In genomic region chr18:49491857-49492693, GRCh38 we compare ENCODE assay signal across 1 cellular context.
TF ChIP-seq lines count a peak whose summit lies in the region.

TSS of gene RPL17 (minus strand) at chr18:49492465.

TF ChIP-seq in HepG2, 621 proteins besides CTCF, POLR2A, EP300 and RAD21 (continued from another document and continues in another):
- TF ChIP-seq KDM3A (CRISPR knock-in tag; IDR thresholded peaks at IDR 0.05; ENCODE audit: low read depth) = no peak; the same call in 1 of the 2 replicates
- TF ChIP-seq, protein P1, sequence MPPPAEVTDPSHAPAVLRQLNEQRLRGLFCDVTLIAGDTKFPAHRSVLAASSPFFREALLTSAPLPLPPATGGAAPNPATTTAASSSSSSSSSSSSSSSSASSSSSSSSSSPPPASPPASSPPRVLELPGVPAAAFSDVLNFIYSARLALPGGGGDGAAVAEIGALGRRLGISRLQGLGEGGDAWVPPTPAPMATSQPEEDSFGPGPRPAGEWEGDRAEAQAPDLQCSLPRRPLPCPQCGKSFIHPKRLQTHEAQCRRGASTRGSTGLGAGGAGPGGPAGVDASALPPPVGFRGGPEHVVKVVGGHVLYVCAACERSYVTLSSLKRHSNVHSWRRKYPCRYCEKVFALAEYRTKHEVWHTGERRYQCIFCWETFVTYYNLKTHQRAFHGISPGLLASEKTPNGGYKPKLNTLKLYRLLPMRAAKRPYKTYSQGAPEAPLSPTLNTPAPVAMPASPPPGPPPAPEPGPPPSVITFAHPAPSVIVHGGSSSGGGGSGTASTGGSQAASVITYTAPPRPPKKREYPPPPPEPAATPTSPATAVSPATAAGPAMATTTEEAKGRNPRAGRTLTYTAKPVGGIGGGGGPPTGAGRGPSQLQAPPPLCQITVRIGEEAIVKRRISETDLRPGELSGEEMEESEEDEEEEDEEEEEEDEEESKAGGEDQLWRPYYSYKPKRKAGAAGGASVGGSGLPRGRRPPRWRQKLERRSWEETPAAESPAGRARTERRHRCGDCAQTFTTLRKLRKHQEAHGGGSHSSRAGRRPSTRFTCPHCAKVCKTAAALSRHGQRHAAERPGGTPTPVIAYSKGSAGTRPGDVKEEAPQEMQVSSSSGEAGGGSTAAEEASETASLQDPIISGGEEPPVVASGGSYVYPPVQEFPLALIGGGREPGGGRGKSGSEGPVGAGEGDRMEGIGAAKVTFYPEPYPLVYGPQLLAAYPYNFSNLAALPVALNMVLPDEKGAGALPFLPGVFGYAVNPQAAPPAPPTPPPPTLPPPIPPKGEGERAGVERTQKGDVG (CRISPR knock-in tag; IDR thresholded peaks at IDR 0.05; ENCODE audit: borderline replicate concordance) = no peak
- TF ChIP-seq, protein P2, sequence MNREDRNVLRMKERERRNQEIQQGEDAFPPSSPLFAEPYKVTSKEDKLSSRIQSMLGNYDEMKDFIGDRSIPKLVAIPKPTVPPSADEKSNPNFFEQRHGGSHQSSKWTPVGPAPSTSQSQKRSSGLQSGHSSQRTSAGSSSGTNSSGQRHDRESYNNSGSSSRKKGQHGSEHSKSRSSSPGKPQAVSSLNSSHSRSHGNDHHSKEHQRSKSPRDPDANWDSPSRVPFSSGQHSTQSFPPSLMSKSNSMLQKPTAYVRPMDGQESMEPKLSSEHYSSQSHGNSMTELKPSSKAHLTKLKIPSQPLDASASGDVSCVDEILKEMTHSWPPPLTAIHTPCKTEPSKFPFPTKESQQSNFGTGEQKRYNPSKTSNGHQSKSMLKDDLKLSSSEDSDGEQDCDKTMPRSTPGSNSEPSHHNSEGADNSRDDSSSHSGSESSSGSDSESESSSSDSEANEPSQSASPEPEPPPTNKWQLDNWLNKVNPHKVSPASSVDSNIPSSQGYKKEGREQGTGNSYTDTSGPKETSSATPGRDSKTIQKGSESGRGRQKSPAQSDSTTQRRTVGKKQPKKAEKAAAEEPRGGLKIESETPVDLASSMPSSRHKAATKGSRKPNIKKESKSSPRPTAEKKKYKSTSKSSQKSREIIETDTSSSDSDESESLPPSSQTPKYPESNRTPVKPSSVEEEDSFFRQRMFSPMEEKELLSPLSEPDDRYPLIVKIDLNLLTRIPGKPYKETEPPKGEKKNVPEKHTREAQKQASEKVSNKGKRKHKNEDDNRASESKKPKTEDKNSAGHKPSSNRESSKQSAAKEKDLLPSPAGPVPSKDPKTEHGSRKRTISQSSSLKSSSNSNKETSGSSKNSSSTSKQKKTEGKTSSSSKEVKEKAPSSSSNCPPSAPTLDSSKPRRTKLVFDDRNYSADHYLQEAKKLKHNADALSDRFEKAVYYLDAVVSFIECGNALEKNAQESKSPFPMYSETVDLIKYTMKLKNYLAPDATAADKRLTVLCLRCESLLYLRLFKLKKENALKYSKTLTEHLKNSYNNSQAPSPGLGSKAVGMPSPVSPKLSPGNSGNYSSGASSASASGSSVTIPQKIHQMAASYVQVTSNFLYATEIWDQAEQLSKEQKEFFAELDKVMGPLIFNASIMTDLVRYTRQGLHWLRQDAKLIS (CRISPR knock-in tag; IDR thresholded peaks at IDR 0.05) = 0 out of 2 replicates have a peak, but pooled peaks have one; percentile 62
- TF ChIP-seq MEIS2 (CRISPR knock-in tag; IDR thresholded peaks at IDR 0.05) = no peak
- TF ChIP-seq ZNF383 (CRISPR knock-in tag; IDR thresholded peaks at IDR 0.05; ENCODE audit: borderline replicate concordance) = no peak
- TF ChIP-seq, protein P3, sequence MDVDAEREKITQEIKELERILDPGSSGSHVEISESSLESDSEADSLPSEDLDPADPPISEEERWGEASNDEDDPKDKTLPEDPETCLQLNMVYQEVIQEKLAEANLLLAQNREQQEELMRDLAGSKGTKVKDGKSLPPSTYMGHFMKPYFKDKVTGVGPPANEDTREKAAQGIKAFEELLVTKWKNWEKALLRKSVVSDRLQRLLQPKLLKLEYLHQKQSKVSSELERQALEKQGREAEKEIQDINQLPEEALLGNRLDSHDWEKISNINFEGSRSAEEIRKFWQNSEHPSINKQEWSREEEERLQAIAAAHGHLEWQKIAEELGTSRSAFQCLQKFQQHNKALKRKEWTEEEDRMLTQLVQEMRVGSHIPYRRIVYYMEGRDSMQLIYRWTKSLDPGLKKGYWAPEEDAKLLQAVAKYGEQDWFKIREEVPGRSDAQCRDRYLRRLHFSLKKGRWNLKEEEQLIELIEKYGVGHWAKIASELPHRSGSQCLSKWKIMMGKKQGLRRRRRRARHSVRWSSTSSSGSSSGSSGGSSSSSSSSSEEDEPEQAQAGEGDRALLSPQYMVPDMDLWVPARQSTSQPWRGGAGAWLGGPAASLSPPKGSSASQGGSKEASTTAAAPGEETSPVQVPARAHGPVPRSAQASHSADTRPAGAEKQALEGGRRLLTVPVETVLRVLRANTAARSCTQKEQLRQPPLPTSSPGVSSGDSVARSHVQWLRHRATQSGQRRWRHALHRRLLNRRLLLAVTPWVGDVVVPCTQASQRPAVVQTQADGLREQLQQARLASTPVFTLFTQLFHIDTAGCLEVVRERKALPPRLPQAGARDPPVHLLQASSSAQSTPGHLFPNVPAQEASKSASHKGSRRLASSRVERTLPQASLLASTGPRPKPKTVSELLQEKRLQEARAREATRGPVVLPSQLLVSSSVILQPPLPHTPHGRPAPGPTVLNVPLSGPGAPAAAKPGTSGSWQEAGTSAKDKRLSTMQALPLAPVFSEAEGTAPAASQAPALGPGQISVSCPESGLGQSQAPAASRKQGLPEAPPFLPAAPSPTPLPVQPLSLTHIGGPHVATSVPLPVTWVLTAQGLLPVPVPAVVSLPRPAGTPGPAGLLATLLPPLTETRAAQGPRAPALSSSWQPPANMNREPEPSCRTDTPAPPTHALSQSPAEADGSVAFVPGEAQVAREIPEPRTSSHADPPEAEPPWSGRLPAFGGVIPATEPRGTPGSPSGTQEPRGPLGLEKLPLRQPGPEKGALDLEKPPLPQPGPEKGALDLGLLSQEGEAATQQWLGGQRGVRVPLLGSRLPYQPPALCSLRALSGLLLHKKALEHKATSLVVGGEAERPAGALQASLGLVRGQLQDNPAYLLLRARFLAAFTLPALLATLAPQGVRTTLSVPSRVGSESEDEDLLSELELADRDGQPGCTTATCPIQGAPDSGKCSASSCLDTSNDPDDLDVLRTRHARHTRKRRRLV (CRISPR knock-in tag; IDR thresholded peaks at IDR 0.05) = peak; percentile 87
- TF ChIP-seq ARNT2 (CRISPR knock-in tag; IDR thresholded peaks at IDR 0.05; ENCODE audit: low read depth) = peak; percentile 94
- no peak for TF ChIP-seq PTBP1 (IDR thresholded peaks at IDR 0.05; ENCODE audit: low read depth, low read length, poor library complexity, severe bottlenecking)
- peak; percentile 94 for TF ChIP-seq DMAP1 (CRISPR knock-in tag; IDR thresholded peaks at IDR 0.05)
- TF ChIP-seq RXRB (CRISPR knock-in tag; IDR thresholded peaks at IDR 0.05; ENCODE audit: borderline replicate concordance) = peak; percentile 35; the same call in 1 of the 2 replicates
- TF ChIP-seq U2AF2 (IDR thresholded peaks at IDR 0.05; ENCODE audit: low read depth, low read length) = no peak
- TF ChIP-seq ZNF589 (CRISPR knock-in tag; conservative IDR thresholded peaks at IDR 0.05) = peak; percentile 70; the same call in 1 of the 2 replicates
- no peak for TF ChIP-seq RELA (CRISPR knock-in tag; IDR thresholded peaks at IDR 0.05)
- TF ChIP-seq BRD4 (CRISPR knock-in tag; IDR thresholded peaks at IDR 0.05) = peak; percentile 80; the same call in 1 of the 2 replicates
- TF ChIP-seq ZNF296 (CRISPR knock-in tag; conservative IDR thresholded peaks at IDR 0.05) = no peak
- TF ChIP-seq GTF2F1 (IDR thresholded peaks at IDR 0.05; ENCODE audit: low read length) = 0 out of 2 replicates have a peak, but pooled peaks have one; percentile 32
- TF ChIP-seq PHF8 (CRISPR knock-in tag; IDR thresholded peaks at IDR 0.05) = peak; percentile 94
- TF ChIP-seq MATR3 (CRISPR knock-in tag; IDR thresholded peaks at IDR 0.05) = no peak
- no peak for TF ChIP-seq ZNF136 (CRISPR knock-in tag; IDR thresholded peaks at IDR 0.05; ENCODE audit: low read depth)
- TF ChIP-seq ZNF281 (CRISPR knock-in tag; IDR thresholded peaks at IDR 0.05; ENCODE audit: borderline replicate concordance) = no peak
- no peak for TF ChIP-seq ZFP36L2 (CRISPR knock-in tag; IDR thresholded peaks at IDR 0.05)
- TF ChIP-seq ZBTB21 (CRISPR knock-in tag; IDR thresholded peaks at IDR 0.05) = no peak
- no peak for TF ChIP-seq ZBTB8A (CRISPR knock-in tag; IDR thresholded peaks at IDR 0.05; ENCODE audit: borderline replicate concordance, low read depth)
- no peak; the same call in 1 of the 2 replicates for TF ChIP-seq ZNF256 (CRISPR knock-in tag; conservative IDR thresholded peaks at IDR 0.05)
- no peak; the same call in 1 of the 2 replicates for TF ChIP-seq MED13 (CRISPR knock-in tag; IDR thresholded peaks at IDR 0.05)
- TF ChIP-seq ZFP82 (CRISPR knock-in tag; IDR thresholded peaks at IDR 0.05; ENCODE audit: borderline replicate concordance) = no peak
- TF ChIP-seq, protein P4, sequence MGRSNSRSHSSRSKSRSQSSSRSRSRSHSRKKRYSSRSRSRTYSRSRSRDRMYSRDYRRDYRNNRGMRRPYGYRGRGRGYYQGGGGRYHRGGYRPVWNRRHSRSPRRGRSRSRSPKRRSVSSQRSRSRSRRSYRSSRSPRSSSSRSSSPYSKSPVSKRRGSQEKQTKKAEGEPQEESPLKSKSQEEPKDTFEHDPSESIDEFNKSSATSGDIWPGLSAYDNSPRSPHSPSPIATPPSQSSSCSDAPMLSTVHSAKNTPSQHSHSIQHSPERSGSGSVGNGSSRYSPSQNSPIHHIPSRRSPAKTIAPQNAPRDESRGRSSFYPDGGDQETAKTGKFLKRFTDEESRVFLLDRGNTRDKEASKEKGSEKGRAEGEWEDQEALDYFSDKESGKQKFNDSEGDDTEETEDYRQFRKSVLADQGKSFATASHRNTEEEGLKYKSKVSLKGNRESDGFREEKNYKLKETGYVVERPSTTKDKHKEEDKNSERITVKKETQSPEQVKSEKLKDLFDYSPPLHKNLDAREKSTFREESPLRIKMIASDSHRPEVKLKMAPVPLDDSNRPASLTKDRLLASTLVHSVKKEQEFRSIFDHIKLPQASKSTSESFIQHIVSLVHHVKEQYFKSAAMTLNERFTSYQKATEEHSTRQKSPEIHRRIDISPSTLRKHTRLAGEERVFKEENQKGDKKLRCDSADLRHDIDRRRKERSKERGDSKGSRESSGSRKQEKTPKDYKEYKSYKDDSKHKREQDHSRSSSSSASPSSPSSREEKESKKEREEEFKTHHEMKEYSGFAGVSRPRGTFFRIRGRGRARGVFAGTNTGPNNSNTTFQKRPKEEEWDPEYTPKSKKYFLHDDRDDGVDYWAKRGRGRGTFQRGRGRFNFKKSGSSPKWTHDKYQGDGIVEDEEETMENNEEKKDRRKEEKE (IDR thresholded peaks at IDR 0.05) = no peak
- no peak for TF ChIP-seq PRDM10 (CRISPR knock-in tag; IDR thresholded peaks at IDR 0.05; ENCODE audit: low read depth)
- TF ChIP-seq ZNF510 (CRISPR knock-in tag; IDR thresholded peaks at IDR 0.05; ENCODE audit: low read depth) = no peak
- 0 out of 2 replicates have a peak, but pooled peaks have one; percentile 77 for TF ChIP-seq ZNF235 (CRISPR knock-in tag; IDR thresholded peaks at IDR 0.05; ENCODE audit: borderline replicate concordance)
- TF ChIP-seq KLF13 (CRISPR knock-in tag; IDR thresholded peaks at IDR 0.05) = no peak
- TF ChIP-seq SCMH1 (CRISPR knock-in tag; IDR thresholded peaks at IDR 0.05; ENCODE audit: borderline replicate concordance) = no peak
- peak; percentile 70 for TF ChIP-seq HNRNPLL (IDR thresholded peaks at IDR 0.05; ENCODE audit: low read depth, low read length, poor library complexity, severe bottlenecking)
- TF ChIP-seq ZNF678 (CRISPR knock-in tag; IDR thresholded peaks at IDR 0.05) = no peak
- TF ChIP-seq ZNF333 (CRISPR knock-in tag; IDR thresholded peaks at IDR 0.05; ENCODE audit: borderline replicate concordance) = peak; percentile 63; the same call in 1 of the 2 replicates
- TF ChIP-seq TARDBP (CRISPR knock-in tag; IDR thresholded peaks at IDR 0.05) = 0 out of 2 replicates have a peak, but pooled peaks have one; percentile 46
- TF ChIP-seq ZFP41 (CRISPR knock-in tag; IDR thresholded peaks at IDR 0.05; ENCODE audit: borderline replicate concordance) = no peak
- peak; percentile 76; the same call in 1 of the 2 replicates for TF ChIP-seq ZNF441 (CRISPR knock-in tag; IDR thresholded peaks at IDR 0.05; ENCODE audit: borderline replicate concordance)
- TF ChIP-seq GABPB1 (CRISPR knock-in tag; IDR thresholded peaks at IDR 0.05) = peak; percentile 88
- TF ChIP-seq GPN1 (CRISPR knock-in tag; IDR thresholded peaks at IDR 0.05; ENCODE audit: borderline replicate concordance) = no peak
- no peak for TF ChIP-seq ZNF263 (CRISPR knock-in tag; IDR thresholded peaks at IDR 0.05)
- no peak for TF ChIP-seq BRCA1 (CRISPR knock-in tag; IDR thresholded peaks at IDR 0.05)
